ENCODE assay signal across 8 cellular contexts in genomic region chr3:43621406-43621973, GRCh38. TPM values are rescaled to one million over a fixed set of nuclear protein-coding genes. Genes with fewer than 3 reads are reported as not detected.
DNase-seq lines count a peak whose midpoint lies in the region; ATAC-seq and TF ChIP-seq lines count a peak whose summit lies in the region.

No MANE protein-coding gene starts in this region.

- H3K36me3 ChIP-seq in Karpas-422 (ENCODE audit: insufficient read depth, low read length) (no peaks in the 10 kb centered on the region), tibial artery (no peaks in the 10 kb centered on the region)

- no peaks in the 10 kb centered on the region for H4K20me1 ChIP-seq in Karpas-422 (ENCODE audit: insufficient read depth, low read depth, low read length)

- no peak overlapping the region for H3K27ac ChIP-seq in Karpas-422 (ENCODE audit: low read length)
- peak overlapping the region; percentile 84 to 97 for H3K27ac ChIP-seq in tibial artery

- peaks cover 43% of the 10 kb centered on the region for H3K4me1 Mint-ChIP-seq in chondrocyte (ENCODE audit: low read depth)

- intact Hi-C loops in lower leg skin (cut with DNase I; ENCODE audit: low total_unique reads): no loop called here
- intact Hi-C loops in tibial artery (cut with DNase I; ENCODE audit: low total_unique reads): loop anchor here (5.0 kb wide), 1 partner anchor 71 kb away; the partner anchor contains the start of gene ABHD5

- TF ChIP-seq CTCF in chondrocyte (IDR thresholded peaks at IDR 0.05) (no peak), lower leg skin (IDR thresholded peaks at IDR 0.05) (no peak), tibial artery (IDR thresholded peaks at IDR 0.05) (no peak)

- H2AFZ ChIP-seq in Karpas-422 (ENCODE audit: low read length): peak overlapping the region; percentile 85

- TF ChIP-seq POLR2A in lower leg skin (IDR thresholded peaks at IDR 0.05): no peak

- no peaks in the 10 kb centered on the region for H3K36me3 Mint-ChIP-seq in chondrocyte (ENCODE audit: low read depth)

- DNase-seq in Karpas-422: no peak
- DNase-seq in chondrocyte (ENCODE audit: low spot score): no peak
- peak in 1 of 2 donors; percentile 90 for DNase-seq in lower leg skin (ENCODE audit: low spot score in 2 of 2)
- peak in 1 of 2 donors; percentile 44 for DNase-seq in tibial artery
- no peak for DNase-seq in GF-D8 (lab: John Stamatoyannopoulos, UW)
- DNase-seq in NCI-H128 (lab: John Stamatoyannopoulos, UW; ENCODE audit: unreplicated experiment): no peak

- peaks cover 12% of the 10 kb centered on the region for H3K4me1 ChIP-seq in Karpas-422 (ENCODE audit: low read length)
- peaks cover 0 to 26% (median 13%) of the 10 kb centered on the region in 4 donors for H3K4me1 ChIP-seq in tibial artery

- H3K27ac Mint-ChIP-seq in chondrocyte (ENCODE audit: unreplicated experiment): peak overlapping the region; percentile 94

- 1 to 3% methylated on average over 30 to 37 of the region's 44 CpGs for WGBS in lower leg skin, 2 donors

- H3K9me3 ChIP-seq in Karpas-422 (ENCODE audit: low read length) (no peaks in the 10 kb centered on the region), tibial artery (no peaks in the 10 kb centered on the region)

- peak overlapping the region; percentile 98 for H3K4me3 Mint-ChIP-seq in chondrocyte (ENCODE audit: unreplicated experiment)

- no peaks in the 10 kb centered on the region for H3K9me3 Mint-ChIP-seq in chondrocyte (ENCODE audit: low read depth)

- peak overlapping the region; percentile 76 for H3K9ac ChIP-seq in Karpas-422 (ENCODE audit: low read length)

- H3K9me2 ChIP-seq in Karpas-422 (replicated peaks; ENCODE audit: insufficient read depth, low read length): no peaks in the 10 kb centered on the region

- H3K27me3 Mint-ChIP-seq in chondrocyte (ENCODE audit: low read depth): no peaks in the 10 kb centered on the region

- H3K79me2 ChIP-seq in Karpas-422 (ENCODE audit: low read length): no peaks in the 10 kb centered on the region

- H3K27me3 ChIP-seq in Karpas-422 (ENCODE audit: low read length) (no peaks in the 10 kb centered on the region), tibial artery (no peaks in the 10 kb centered on the region)

- ATAC-seq in GM18502 (IDR thresholded peaks at IDR 0.05; ENCODE audit: poor library complexity, unreplicated experiment) (peak; percentile 1), HG02798 (IDR thresholded peaks at IDR 0.05; ENCODE audit: poor library complexity, unreplicated experiment) (no peak)

- peak overlapping the region; percentile 80 for H3K4me2 ChIP-seq in Karpas-422 (ENCODE audit: low read depth, low read length, poor library complexity, severe bottlenecking)

- peak overlapping the region; percentile 65 for H3K4me3 ChIP-seq in Karpas-422 (ENCODE audit: low read length)
- H3K4me3 ChIP-seq in lower leg skin (ENCODE audit: low read depth, poor library complexity, severe bottlenecking): peak overlapping the region; percentile 89
- H3K4me3 ChIP-seq in tibial artery: peak overlapping the region; percentile 72 to 97

RNA-seq across cellular contexts. Expression of gene ANO10, which starts 0.3 kb away (rescaled TPM):
- 2.8 and 3.2 TPM in 2 replicates for total RNA-seq in Karpas-422 (2014; rRNA removed; shearing (Covaris generic); ENCODE audit: low replicate concordance)
- 47.4 to 56.9 TPM (median 55.5 TPM) in 3 replicates for total RNA-seq in chondrocyte
- total RNA-seq in lower leg skin: 10 to 100 TPM; 31.6 to 41.5 (median 37.5) TPM
